In the genomic region with DNA sequence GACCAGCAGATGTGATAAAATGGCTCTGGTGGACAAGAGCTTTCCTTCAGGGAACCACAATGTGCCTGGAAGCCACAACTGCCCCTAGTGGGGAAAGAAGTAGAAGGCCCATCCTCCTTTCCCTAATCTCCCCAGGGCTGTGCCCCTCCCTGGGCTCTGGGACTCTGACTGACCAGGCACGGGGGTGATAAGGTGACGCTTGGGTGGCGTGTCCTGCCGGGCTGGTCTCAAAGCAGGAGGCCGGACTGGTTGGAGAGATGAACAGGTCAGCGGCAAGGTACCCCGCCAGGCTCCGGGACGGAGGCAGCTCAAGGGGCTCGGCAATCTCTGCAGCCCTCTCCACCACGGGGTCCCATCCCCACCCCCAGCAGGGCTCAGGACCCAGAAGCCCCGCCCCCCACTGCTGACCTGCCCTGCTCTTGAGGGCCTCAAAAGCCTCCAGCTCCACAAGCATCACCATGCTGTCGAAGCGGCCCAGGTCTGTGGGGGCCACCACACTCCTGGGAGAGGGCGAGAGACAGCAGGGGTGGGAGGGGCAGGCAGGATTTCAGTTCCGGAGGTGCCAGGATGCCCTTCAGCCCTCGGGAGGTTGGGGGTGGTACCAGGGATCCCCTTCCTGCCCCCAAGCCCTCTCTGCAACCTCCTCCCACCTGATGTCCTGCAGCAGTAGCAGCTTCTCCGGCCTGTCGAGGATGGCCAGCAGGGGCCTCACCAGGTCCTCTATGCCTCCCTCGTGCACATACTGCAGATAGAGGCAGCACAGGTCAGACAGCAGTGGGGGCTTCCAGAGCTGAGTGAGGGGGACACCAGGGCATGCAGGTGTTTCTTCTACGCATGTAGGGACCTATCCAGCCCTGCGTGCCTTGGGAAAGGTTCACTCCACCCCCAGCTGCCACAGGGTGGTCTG, we compare ENCODE assay signal across 4 cellular contexts. TPM values are rescaled to one million over a fixed set of nuclear protein-coding genes. Genes with fewer than 3 reads are reported as not detected.
DNase-seq lines count a peak whose midpoint lies in the region; ATAC-seq and TF ChIP-seq lines count a peak whose summit lies in the region.

No MANE protein-coding gene starts in this region.

- DNase-seq in BJ (ENCODE audit: low read depth) (no peak), caudate nucleus (lab: John Stamatoyannopoulos, UW) (peak in 4 of 61 donors; percentile 12 to 43 (median 32))

- H3K27ac ChIP-seq in caudate nucleus (ENCODE audit: low read depth, low read length) = peak overlapping the region; percentile 82

- H3K4me3 ChIP-seq in BJ (ENCODE audit: low read depth, low read length) = no peak overlapping the region

- CTCF ChIA-PET in BJ (lab: Yijun Ruan, JAX) = interaction anchor here (0.7 to 7.4 kb wide), 11 partner anchors 15 to 57 kb away, joined by 3 to 237 read pairs (median 4); a partner anchor contains a TSS

- peaks cover 8% of the 10 kb centered on the region for H3K36me3 ChIP-seq in BJ (ENCODE audit: control insufficient read depth, insufficient read depth, low read length)

- ATAC-seq in GM18858 (IDR thresholded peaks at IDR 0.05; ENCODE audit: unreplicated experiment) (no peak), HG03521 (IDR thresholded peaks at IDR 0.05; ENCODE audit: unreplicated experiment) (no peak)

- H3K27me3 ChIP-seq in BJ (ENCODE audit: control insufficient read depth, insufficient read depth, low read length) = no peaks in the 10 kb centered on the region

- TF ChIP-seq CTCF in BJ (IDR thresholded peaks at IDR 0.05; ENCODE audit: insufficient read depth, low read depth, low read length) = peak; percentile 47

- POLR2A ChIA-PET in BJ (lab: Charles Lee) = no interaction called here

RNA-seq across cellular contexts. Expression of a gene that starts 12.2 kb away (rescaled TPM):
- polyA plus RNA-seq in BJ (2011; rRNA removed) = 47.5 and 81.5 TPM in 2 replicates
- polyA minus RNA-seq in BJ (2011; rRNA and poly(A)+ RNA removed) = 50.0 and 80.8 TPM in 2 replicates

RNA-seq across cellular contexts. Expression of a gene that starts 19.2 kb away (rescaled TPM):
- polyA plus RNA-seq in BJ (2011; rRNA removed) = 0.53 and 0.86 TPM in 2 replicates
- 0.26 and 0.57 TPM in 2 replicates for polyA minus RNA-seq in BJ (2011; rRNA and poly(A)+ RNA removed)

RNA-seq across cellular contexts. Expression of a gene that starts 19.3 kb away (rescaled TPM):
- polyA plus RNA-seq in BJ (2011; rRNA removed) = 100 and 125 TPM in 2 replicates
- 93.5 and 151 TPM in 2 replicates for polyA minus RNA-seq in BJ (2011; rRNA and poly(A)+ RNA removed)

RNA-seq across cellular contexts. Expression of a gene that starts 24.4 kb away (rescaled TPM):
- polyA plus RNA-seq in BJ (2011; rRNA removed) = 4.7 and 5.5 TPM in 2 replicates
- 4.6 and 5.9 TPM in 2 replicates for polyA minus RNA-seq in BJ (2011; rRNA and poly(A)+ RNA removed)

RNA-seq across cellular contexts. Expression of a gene that starts 24.5 kb away (rescaled TPM):
- 77.3 and 123 TPM in 2 replicates for polyA plus RNA-seq in BJ (2011; rRNA removed)
- polyA minus RNA-seq in BJ (2011; rRNA and poly(A)+ RNA removed) = 18.6 and 22.8 TPM in 2 replicates
